12 cellular contexts compared by ENCODE assay signal in the genomic region with DNA sequence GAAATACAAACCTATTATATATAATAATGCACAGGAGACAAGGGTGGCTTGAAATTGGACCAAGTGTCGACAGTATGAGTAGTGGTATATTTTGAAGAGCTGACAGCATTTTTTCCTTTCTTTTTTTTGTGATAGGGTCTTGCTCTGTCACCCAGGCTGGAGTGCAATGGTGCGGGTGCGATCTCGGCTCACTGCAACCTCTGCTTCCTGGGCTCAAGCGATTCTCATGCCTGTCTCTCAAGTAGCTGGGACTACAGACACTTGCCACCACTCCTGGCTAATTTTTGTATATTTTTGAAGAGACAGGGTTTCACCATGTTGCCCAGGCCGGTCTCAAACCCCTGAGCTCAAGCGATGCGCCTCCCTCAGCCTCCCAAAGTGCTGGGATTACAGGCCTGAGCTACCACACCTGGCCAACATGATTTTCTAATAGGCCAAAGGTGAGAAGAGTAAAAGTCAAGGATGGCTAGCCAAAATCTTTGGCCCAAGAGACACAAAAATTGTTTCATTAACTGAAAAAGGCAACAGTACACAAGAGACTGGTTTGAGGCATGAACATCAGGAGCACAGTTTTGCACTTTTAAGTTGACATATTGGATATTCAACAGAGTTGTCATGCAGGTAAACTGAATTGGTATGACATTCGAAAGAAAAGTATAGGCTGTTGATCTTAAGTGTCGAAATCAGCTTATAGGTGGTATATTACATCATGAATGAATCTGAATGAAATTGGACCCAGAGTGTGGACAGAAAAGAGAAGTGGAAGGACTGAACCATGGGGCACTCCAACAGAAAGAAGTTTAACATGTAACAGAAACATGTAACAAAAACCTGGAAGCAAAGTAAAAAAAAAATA. TPM values are rescaled to one million over a fixed set of nuclear protein-coding genes. Genes with fewer than 3 reads are reported as not detected.
DNase-seq lines count a peak whose midpoint lies in the region; ATAC-seq, FAIRE-seq and TF ChIP-seq lines count a peak whose summit lies in the region.
"Had no signal": no experiment of that assay in that cellular context is flagged by ENCODE, and none has a peak within 500 bp of the region (broad histone marks: within the 10 kb centered on the region; RNA-seq: fewer than 3 reads in every experiment).

No MANE protein-coding gene starts in this region.

- no peak for TF ChIP-seq POLR2A in endothelial cell of umbilical vein (IDR thresholded peaks at IDR 0.05; ENCODE audit: low read depth, low read length)

- peaks cover 37% of the 10 kb centered on the region for H4K20me1 ChIP-seq in endothelial cell of umbilical vein (replicated peaks; ENCODE audit: control insufficient read depth, extremely low read depth, insufficient read depth, low read length)

- H3K4me3 ChIP-seq in endothelial cell of umbilical vein (replicated peaks in 1 of 3; ENCODE audit: insufficient read depth in 1 of 3, low read depth in 1 of 3, low read length in 3 of 3) = no peak overlapping the region
- H3K4me3 ChIP-seq: vagina had no signal

- peak overlapping the region; percentile 16 for H3K4me3 Mint-ChIP-seq in activated naive CD4-positive, alpha-beta T cell treated with anti-CD3 and anti-CD28 coated beads for 36 hours
- H3K4me3 Mint-ChIP-seq in stimulated activated naive B cell treated with anti-CD40 and anti-IgM and Interleukin-4, amounts not matched to agents 10 μg/mL and 1 μg/mL and 100 μg/mL, for 72 hours = peak overlapping the region; percentile 52 to 66

- H3K36me3 Mint-ChIP-seq in activated naive CD4-positive, alpha-beta T cell treated with anti-CD3 and anti-CD28 coated beads for 36 hours (ENCODE audit: low read depth) = peaks cover 74% of the 10 kb centered on the region
- peaks cover 35 to 57% of the 10 kb centered on the region in 2 donors for H3K36me3 Mint-ChIP-seq in stimulated activated naive B cell treated with anti-CD40 and anti-IgM and Interleukin-4, amounts not matched to agents 10 μg/mL and 1 μg/mL and 100 μg/mL, for 72 hours

- no peak for FAIRE-seq in endothelial cell of umbilical vein (lab: Jason Lieb, UNC)

- no peak for TF ChIP-seq CTCF in RWPE1 (conservative IDR thresholded peaks at IDR 0.05; ENCODE audit: low read depth)
- TF ChIP-seq CTCF in endothelial cell of umbilical vein (IDR thresholded peaks at IDR 0.05; ENCODE audit: extremely low read depth in 1 of 2, insufficient read depth in 1 of 2, low read depth in 1 of 2, low read length in 2 of 2) = no peak

- intact Hi-C loops in activated naive CD4-positive, alpha-beta T cell treated with anti-CD3 and anti-CD28 coated beads for 36 hours (cut with micrococcal nuclease) = no loop called here
- intact Hi-C loops in endothelial cell of umbilical vein (cut with micrococcal nuclease) = no loop called here

- H3K4me1 ChIP-seq in endothelial cell of umbilical vein (ENCODE audit: control insufficient read depth, extremely low read depth, insufficient read depth, low read length) = peaks cover 2% of the 10 kb centered on the region

- no peak overlapping the region for H3K9ac ChIP-seq in endothelial cell of umbilical vein (replicated peaks; ENCODE audit: extremely low read depth, insufficient read depth, low read length)

- H3K36me3 ChIP-seq in endothelial cell of umbilical vein (ENCODE audit: control insufficient read depth in 2 of 2, extremely low read depth in 1 of 2, insufficient read depth in 2 of 2, low read length in 2 of 2) = peaks cover 18 to 42% of the 10 kb centered on the region in 2 experiments

- dilution Hi-C loops in endothelial cell of umbilical vein (cut with MboI; ENCODE audit: extremely low pct_ligation_motif_present, low sequenced_read_pairs) = no loop called here

- H3K9me3 Mint-ChIP-seq in activated naive CD4-positive, alpha-beta T cell treated with anti-CD3 and anti-CD28 coated beads for 36 hours = no peaks in the 10 kb centered on the region
- no peaks in the 10 kb centered on the region for H3K9me3 Mint-ChIP-seq in stimulated activated naive B cell treated with anti-CD40 and anti-IgM and Interleukin-4, amounts not matched to agents 10 μg/mL and 1 μg/mL and 100 μg/mL, for 72 hours

- no peaks in the 10 kb centered on the region for H3K9me3 ChIP-seq in endothelial cell of umbilical vein (replicated peaks; ENCODE audit: control insufficient read depth, insufficient read depth, low read length)
- H3K9me3 ChIP-seq: BE2C, vagina had no signal

- H3K27ac ChIP-seq in RWPE1 = peak overlapping the region; percentile 30
- no peak overlapping the region for H3K27ac ChIP-seq in endothelial cell of umbilical vein (ENCODE audit: insufficient read depth, low read depth, low read length)
- H3K27ac ChIP-seq: vagina had no signal

- POLR2A ChIA-PET in RWPE1 (lab: Yijun Ruan, JAX; ENCODE audit: low non-redundant PET) = no interaction called here
- POLR2A ChIA-PET in endothelial cell of umbilical vein (lab: Charles Lee) = interaction anchor here (0.7 to 1.7 kb wide), 2 partner anchors 9 to 10 kb away, joined by 3 to 4 read pairs; no protein-coding TSS in a partner anchor

- peaks cover 98% of the 10 kb centered on the region for H3K79me2 ChIP-seq in endothelial cell of umbilical vein (ENCODE audit: control insufficient read depth, insufficient read depth, low read length)

- peaks cover 73% of the 10 kb centered on the region for H3K4me1 Mint-ChIP-seq in activated naive CD4-positive, alpha-beta T cell treated with anti-CD3 and anti-CD28 coated beads for 36 hours (ENCODE audit: low read depth)
- H3K4me1 Mint-ChIP-seq in stimulated activated naive B cell treated with anti-CD40 and anti-IgM and Interleukin-4, amounts not matched to agents 10 μg/mL and 1 μg/mL and 100 μg/mL, for 72 hours = peaks cover 35 to 66% of the 10 kb centered on the region in 2 donors

- H2AFZ ChIP-seq in endothelial cell of umbilical vein (ENCODE audit: low read depth, low read length) = no peak overlapping the region

- DNase-seq in activated naive CD4-positive, alpha-beta T cell treated with anti-CD3 and anti-CD28 coated beads for 36 hours = no peak
- DNase-seq in activated naive CD4-positive, alpha-beta T cell treated with Interleukin-2 at 50 U/mL for 16 hours = no peak
- no peak for DNase-seq in RWPE1 (ENCODE audit: low spot score)
- DNase-seq in endothelial cell of umbilical vein (ENCODE audit: low read depth, low spot score) = no peak
- DNase-seq in stimulated activated naive B cell treated with anti-CD40 and anti-IgM and Interleukin-4, amounts not matched to agents 10 μg/mL and 1 μg/mL and 100 μg/mL, for 72 hours = no peak
- no peak for DNase-seq in NCI-H446 treated with DMSO at 0.1 percent for 48 hours (lab: John Stamatoyannopoulos, UW)
- DNase-seq: BE2C, erythroblast, NCI-H524 had no signal

- no peak overlapping the region for H3K4me2 ChIP-seq in endothelial cell of umbilical vein (ENCODE audit: insufficient read depth, low read length)

- BruUV-seq in endothelial cell of umbilical vein (replicated peaks; lab: Mats Ljungman, UMichigan) = no TSS peak

- H3K9me1 ChIP-seq in endothelial cell of umbilical vein (replicated peaks; ENCODE audit: control insufficient read depth, extremely low read depth, insufficient read depth, low read length) = peaks cover 2% of the 10 kb centered on the region

- no peaks in the 10 kb centered on the region for H3K27me3 ChIP-seq in endothelial cell of umbilical vein (ENCODE audit: control insufficient read depth in 2 of 2, insufficient read depth in 2 of 2, low read length in 2 of 2)
- H3K27me3 ChIP-seq: BE2C, vagina had no signal

- CTCF ChIA-PET in activated naive CD4-positive, alpha-beta T cell treated with anti-CD3 and anti-CD28 coated beads for 36 hours (lab: Charles Lee) = interaction anchor here (0.6 to 1.3 kb wide), 4 partner anchors 8 to 28 kb away, joined by 3 to 5 read pairs (median 4); no protein-coding TSS in a partner anchor
- CTCF ChIA-PET in RWPE1 (lab: Yijun Ruan, JAX) (interaction anchor here (0.6 kb wide), 2 partner anchors 12 to 107 kb away, joined by 3 to 4 read pairs; no protein-coding TSS in a partner anchor), endothelial cell of umbilical vein (lab: Charles Lee) (interaction anchor here (1.4 kb wide), 1 partner anchor 15 kb away, joined by 5 read pairs; no protein-coding TSS in a partner anchor)

- H3K27me3 Mint-ChIP-seq in activated naive CD4-positive, alpha-beta T cell treated with anti-CD3 and anti-CD28 coated beads for 36 hours (ENCODE audit: low read depth) = no peaks in the 10 kb centered on the region
- no peaks in the 10 kb centered on the region for H3K27me3 Mint-ChIP-seq in stimulated activated naive B cell treated with anti-CD40 and anti-IgM and Interleukin-4, amounts not matched to agents 10 μg/mL and 1 μg/mL and 100 μg/mL, for 72 hours

- ATAC-seq in stimulated activated naive B cell treated with anti-CD40 and anti-IgM and Interleukin-4, amounts not matched to agents 10 μg/mL and 1 μg/mL and 100 μg/mL, for 72 hours (replicated peaks) = no peak
- ATAC-seq in HG02763 (IDR thresholded peaks at IDR 0.05; ENCODE audit: unreplicated experiment) = no peak
- ATAC-seq in HG03135 (IDR thresholded peaks at IDR 0.05; ENCODE audit: unreplicated experiment) = no peak

- H3K27ac Mint-ChIP-seq in activated naive CD4-positive, alpha-beta T cell treated with anti-CD3 and anti-CD28 coated beads for 36 hours = peak overlapping the region; percentile 63
- H3K27ac Mint-ChIP-seq in stimulated activated naive B cell treated with anti-CD40 and anti-IgM and Interleukin-4, amounts not matched to agents 10 μg/mL and 1 μg/mL and 100 μg/mL, for 72 hours = peak overlapping the region; percentile 42

RNA-seq across cellular contexts. Expression of gene HNRNPC, which starts 12.5 kb away (rescaled TPM):
- total RNA-seq in activated naive CD4-positive, alpha-beta T cell treated with anti-CD3 and anti-CD28 coated beads for 36 hours = 1,000 to 10,000 TPM; 1,252 to 1,377 TPM
- total RNA-seq in endothelial cell of umbilical vein = 611 and 674 TPM in 2 replicates
- polyA plus RNA-seq in endothelial cell of umbilical vein = 309 and 531 TPM in 2 replicates
- polyA plus RNA-seq in endothelial cell of umbilical vein (2011; cell fraction: cytosol; rRNA removed) = 460 and 638 TPM in 2 replicates
- 352 and 493 TPM in 2 replicates for polyA plus RNA-seq in endothelial cell of umbilical vein (2011; cell fraction: nucleus; rRNA removed)
- polyA plus RNA-seq in endothelial cell of umbilical vein (2012) = 550 and 764 TPM in 2 replicates
- 926 and 952 TPM in 2 replicates for polyA minus RNA-seq in endothelial cell of umbilical vein
- 248 TPM for polyA minus RNA-seq in endothelial cell of umbilical vein (2011; cell fraction: cytosol; rRNA and poly(A)+ RNA removed)
- 514 and 693 TPM in 2 replicates for polyA minus RNA-seq in endothelial cell of umbilical vein (2011; cell fraction: nucleus; rRNA and poly(A)+ RNA removed)

RNA-seq across cellular contexts. Expression of gene RPGRIP1, which starts 23.1 kb away (rescaled TPM):
- total RNA-seq in activated naive CD4-positive, alpha-beta T cell treated with anti-CD3 and anti-CD28 coated beads for 36 hours = not detected
- total RNA-seq in endothelial cell of umbilical vein = not detected in 2 replicates
- polyA plus RNA-seq in endothelial cell of umbilical vein = not detected in 2 replicates
- polyA plus RNA-seq in endothelial cell of umbilical vein (2011; cell fraction: cytosol; rRNA removed) = not detected in 2 replicates
- not detected in 2 replicates for polyA plus RNA-seq in endothelial cell of umbilical vein (2011; cell fraction: nucleus; rRNA removed)
- polyA plus RNA-seq in endothelial cell of umbilical vein (2012) = 0.10 TPM in 1 of 2 replicates, not detected in the other
- polyA minus RNA-seq in endothelial cell of umbilical vein = not detected in 2 replicates
- not detected for polyA minus RNA-seq in endothelial cell of umbilical vein (2011; cell fraction: cytosol; rRNA and poly(A)+ RNA removed)
- not detected in 2 replicates for polyA minus RNA-seq in endothelial cell of umbilical vein (2011; cell fraction: nucleus; rRNA and poly(A)+ RNA removed)
- total RNA-seq: vagina had no signal
